ENCODE assay signal across 1 cellular context in the genomic region with DNA sequence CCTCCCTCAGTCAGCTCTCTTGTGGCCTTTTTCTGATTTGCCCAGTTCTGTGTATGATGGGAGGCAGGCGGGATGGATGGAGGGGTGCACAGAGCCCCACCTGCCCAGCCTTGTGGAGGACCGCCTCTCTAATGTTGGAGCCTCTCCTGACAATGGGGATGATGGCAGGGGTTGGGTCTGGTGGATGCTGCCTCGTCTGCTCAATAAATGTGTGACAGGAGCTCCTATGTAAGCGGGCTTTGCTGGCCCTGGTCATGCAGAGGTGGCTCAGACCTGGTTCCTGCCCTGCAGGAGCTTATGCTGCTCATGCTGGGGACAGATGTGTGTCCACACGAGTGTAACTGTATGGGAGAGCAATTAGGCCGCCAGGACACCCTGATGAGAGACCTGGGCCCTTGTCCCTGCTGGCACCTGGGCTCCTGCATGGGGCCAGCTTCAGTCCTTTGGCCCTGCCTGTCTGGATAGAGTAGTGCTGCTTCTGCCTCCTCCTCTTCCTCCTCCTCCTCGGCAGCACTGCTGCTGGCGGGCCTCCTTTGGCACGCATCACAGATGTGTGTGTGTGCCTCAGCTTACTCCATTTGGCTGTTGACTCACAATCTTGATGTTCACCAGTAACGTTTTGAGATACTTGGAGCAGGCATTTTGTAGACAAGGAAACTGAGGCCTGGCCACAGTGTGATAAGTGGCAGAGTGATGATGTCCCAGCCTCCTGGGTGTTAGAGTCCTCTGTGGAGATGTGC.
TF ChIP-seq lines count a peak whose summit lies in the region.

No MANE protein-coding gene starts in this region.

TF ChIP-seq in SK-N-SH treated with all-trans-retinoic acid at 6 μM for 48 hours, 23 proteins besides CTCF, POLR2A, EP300 and RAD21 (continued from another document):
- TF ChIP-seq, protein P1, sequence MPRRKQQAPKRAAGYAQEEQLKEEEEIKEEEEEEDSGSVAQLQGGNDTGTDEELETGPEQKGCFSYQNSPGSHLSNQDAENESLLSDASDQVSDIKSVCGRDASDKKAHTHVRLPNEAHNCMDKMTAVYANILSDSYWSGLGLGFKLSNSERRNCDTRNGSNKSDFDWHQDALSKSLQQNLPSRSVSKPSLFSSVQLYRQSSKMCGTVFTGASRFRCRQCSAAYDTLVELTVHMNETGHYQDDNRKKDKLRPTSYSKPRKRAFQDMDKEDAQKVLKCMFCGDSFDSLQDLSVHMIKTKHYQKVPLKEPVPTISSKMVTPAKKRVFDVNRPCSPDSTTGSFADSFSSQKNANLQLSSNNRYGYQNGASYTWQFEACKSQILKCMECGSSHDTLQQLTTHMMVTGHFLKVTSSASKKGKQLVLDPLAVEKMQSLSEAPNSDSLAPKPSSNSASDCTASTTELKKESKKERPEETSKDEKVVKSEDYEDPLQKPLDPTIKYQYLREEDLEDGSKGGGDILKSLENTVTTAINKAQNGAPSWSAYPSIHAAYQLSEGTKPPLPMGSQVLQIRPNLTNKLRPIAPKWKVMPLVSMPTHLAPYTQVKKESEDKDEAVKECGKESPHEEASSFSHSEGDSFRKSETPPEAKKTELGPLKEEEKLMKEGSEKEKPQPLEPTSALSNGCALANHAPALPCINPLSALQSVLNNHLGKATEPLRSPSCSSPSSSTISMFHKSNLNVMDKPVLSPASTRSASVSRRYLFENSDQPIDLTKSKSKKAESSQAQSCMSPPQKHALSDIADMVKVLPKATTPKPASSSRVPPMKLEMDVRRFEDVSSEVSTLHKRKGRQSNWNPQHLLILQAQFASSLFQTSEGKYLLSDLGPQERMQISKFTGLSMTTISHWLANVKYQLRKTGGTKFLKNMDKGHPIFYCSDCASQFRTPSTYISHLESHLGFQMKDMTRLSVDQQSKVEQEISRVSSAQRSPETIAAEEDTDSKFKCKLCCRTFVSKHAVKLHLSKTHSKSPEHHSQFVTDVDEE (CRISPR knock-in tag; IDR thresholded peaks at IDR 0.05), result no peak
- TF ChIP-seq OSR1 (CRISPR knock-in tag; IDR thresholded peaks at IDR 0.05) (no peak), ISL1 (CRISPR knock-in tag; IDR thresholded peaks at IDR 0.05) (no peak)
